8 cellular contexts compared by ENCODE assay signal in the genomic region with DNA sequence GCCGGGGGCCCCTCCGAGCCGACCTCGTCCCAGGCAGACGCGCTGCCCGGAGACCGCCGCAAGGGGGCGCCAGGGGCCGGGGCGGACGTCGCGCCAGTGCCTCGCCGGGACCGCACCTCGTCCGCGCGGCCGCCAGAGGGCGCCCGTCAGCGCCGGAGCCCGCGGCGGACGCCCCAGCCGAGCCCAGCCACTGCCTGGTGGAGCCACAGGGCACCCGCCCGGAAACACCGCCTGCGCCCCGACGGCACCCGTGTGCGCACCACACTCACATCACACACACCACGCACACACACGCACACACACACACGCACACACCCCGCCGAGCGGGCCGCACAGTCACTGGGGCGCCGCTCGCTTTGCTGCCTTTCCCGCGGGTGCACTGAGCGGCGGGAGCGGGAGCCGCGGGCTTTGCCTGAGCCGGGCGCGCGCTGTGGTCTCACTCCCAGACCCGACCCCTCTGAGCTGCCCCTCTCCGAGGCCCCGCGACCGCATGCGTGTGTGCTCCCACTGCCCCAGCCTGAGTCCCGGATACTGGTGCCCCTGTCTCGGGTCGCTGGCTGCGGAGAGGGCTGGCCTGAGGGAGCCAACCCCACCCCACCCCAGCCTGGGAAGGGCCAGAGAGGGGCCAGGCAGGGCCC.
DNase-seq lines count a peak whose midpoint lies in the region; ATAC-seq and TF ChIP-seq lines count a peak whose summit lies in the region.

No MANE protein-coding gene starts in this region.

- DNase-seq in NCI-H1436 (lab: John Stamatoyannopoulos, UW), result peak; percentile 39
- DNase-seq in NCI-H1436 treated with DMSO at 0.1 percent for 48 hours (lab: John Stamatoyannopoulos, UW), result no peak
- peak; percentile 6 for DNase-seq in NCI-H146 treated with DMSO at 0.1 percent for 48 hours (lab: John Stamatoyannopoulos, UW; ENCODE audit: unreplicated experiment)
- DNase-seq in activated CD8-positive, alpha-beta memory T cell treated with anti-CD3 and anti-CD28 coated beads, Interleukin-2, amount 50 U/mL, for 48 hours, result peak; percentile 94
- no peak for DNase-seq in fibroblast of villous mesenchyme (ENCODE audit: low read depth)
- DNase-seq in neural progenitor cell (ENCODE audit: low spot score), result peak; percentile 89
- DNase-seq in tibial artery, result no peak

- no peaks in the 10 kb centered on the region for H3K36me3 Mint-ChIP-seq in neural progenitor cell

- peaks cover 76% of the 10 kb centered on the region for H3K27me3 ChIP-seq in neural progenitor cell
- peaks cover 0 to 47% of the 10 kb centered on the region in 2 donors for H3K27me3 ChIP-seq in tibial artery

- peak overlapping the region; percentile 96 for H2AFZ ChIP-seq in neural progenitor cell (replicated peaks)

- H3K4me3 Mint-ChIP-seq in neural progenitor cell, result peak overlapping the region; percentile 83

- H3K79me2 ChIP-seq in neural progenitor cell (ENCODE audit: low read depth), result no peaks in the 10 kb centered on the region

- peaks cover 9% of the 10 kb centered on the region for H3K27me3 Mint-ChIP-seq in neural progenitor cell (ENCODE audit: insufficient read depth, low read depth)

- intact Hi-C loops in tibial artery (cut with DNase I; ENCODE audit: low total_unique reads), result no loop called here

- TF ChIP-seq CTCF in fibroblast of villous mesenchyme (IDR thresholded peaks at IDR 0.05; ENCODE audit: insufficient read depth, low read depth, low read length) (peak; percentile 4), neural progenitor cell (IDR thresholded peaks at IDR 0.05) (peak; percentile 89), tibial artery (IDR thresholded peaks at IDR 0.05) (peak; percentile 51 to 73)

- H3K36me3 ChIP-seq in neural progenitor cell (no peaks in the 10 kb centered on the region), tibial artery (no peaks in the 10 kb centered on the region)

- no peaks in the 10 kb centered on the region for H3F3A ChIP-seq in neural progenitor cell (ENCODE audit: low read depth)

- H3K4me3 ChIP-seq in fibroblast of villous mesenchyme (ENCODE audit: low read depth, low read length) (no peak overlapping the region), neural progenitor cell (peak overlapping the region; percentile 60), tibial artery (peak overlapping the region in 1 of 2 donors; percentile 42)

- peaks cover 5% of the 10 kb centered on the region for H3K4me1 Mint-ChIP-seq in neural progenitor cell

- no peaks in the 10 kb centered on the region for H4K20me1 ChIP-seq in neural progenitor cell (ENCODE audit: low read depth)

- no peaks in the 10 kb centered on the region for H3K9me3 Mint-ChIP-seq in neural progenitor cell

- H3K9me3 ChIP-seq in neural progenitor cell (ENCODE audit: low read depth) (no peaks in the 10 kb centered on the region), tibial artery (no peaks in the 10 kb centered on the region)

- ATAC-seq in HG02678 (IDR thresholded peaks at IDR 0.05; ENCODE audit: unreplicated experiment), result peak; percentile 88

- H3K4me2 ChIP-seq in neural progenitor cell, result peak overlapping the region; percentile 78

- H3K9ac ChIP-seq in neural progenitor cell, result no peak overlapping the region

- H3K4me1 ChIP-seq in neural progenitor cell, result no peaks in the 10 kb centered on the region
- H3K4me1 ChIP-seq in tibial artery, result peaks cover 0 to 11% (median 8%) of the 10 kb centered on the region in 4 donors

- no peak overlapping the region for H3K27ac Mint-ChIP-seq in neural progenitor cell

- H3K27ac ChIP-seq in neural progenitor cell (no peak overlapping the region), tibial artery (no peak overlapping the region)

Comparison
In these comparisons a context has a peak if more than half of its experiments do, and no peak if none do; other contexts are left out.
1. DNase-seq: peak in NCI-H1436 (single experiment), NCI-H146 treated with DMSO at 0.1 percent for 48 hours (single experiment), activated CD8-positive, alpha-beta memory T cell treated with anti-CD3 and anti-CD28 coated beads, Interleukin-2, amount 50 U/mL, for 48 hours (single experiment) and neural progenitor cell (single experiment); none in NCI-H1436 treated with DMSO at 0.1 percent for 48 hours (single experiment), fibroblast of villous mesenchyme (single experiment) and tibial artery (0 of 2).
2. CTCF ChIP-seq: peak in every context shown above with its lines; median percentile 89 in neural progenitor cell; 62 in tibial artery; 4 in fibroblast of villous mesenchyme.